8 cellular contexts compared by ENCODE assay signal in the genomic region with DNA sequence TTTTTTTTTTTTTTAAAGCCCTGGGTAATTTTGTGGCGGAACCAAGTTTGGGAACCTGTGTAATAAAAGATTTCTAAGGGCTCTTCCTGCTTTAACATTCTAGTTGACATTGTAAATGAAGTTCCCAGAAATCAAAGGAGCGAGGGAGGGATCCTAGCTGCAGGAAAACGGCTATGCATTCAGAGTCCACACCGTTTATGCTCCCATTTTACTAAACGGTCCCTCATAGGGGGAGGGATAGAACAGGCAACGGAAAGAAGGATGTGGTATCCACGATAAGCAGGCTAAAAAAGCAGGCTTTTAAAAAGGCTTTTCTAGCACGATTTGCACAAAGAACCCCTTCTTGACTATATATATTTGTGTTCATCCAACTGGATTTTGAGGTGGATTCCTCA. TPM values are rescaled to one million over a fixed set of nuclear protein-coding genes. Genes with fewer than 3 reads are reported as not detected.
DNase-seq lines count a peak whose midpoint lies in the region; ATAC-seq, FAIRE-seq and TF ChIP-seq lines count a peak whose summit lies in the region.

No MANE protein-coding gene starts in this region.

- H3K9ac ChIP-seq in SK-N-SH = peak overlapping the region; percentile 74

- H3K4me1 ChIP-seq in A549 (peaks cover 13% of the 10 kb centered on the region; the same call in 2 of the 3 replicates), SK-N-SH (ENCODE audit: control insufficient read depth in 1 of 2, insufficient read depth in 2 of 2, low read depth in 1 of 2, low read length in 1 of 2) (peaks cover 2 to 4% of the 10 kb centered on the region in 2 experiments; a peak in 2 of 4 replicates)

- H3F3A ChIP-seq in SK-N-SH (replicated peaks; ENCODE audit: insufficient read depth) = no peaks in the 10 kb centered on the region

- no peak for TF ChIP-seq POLR2A in A549 (IDR thresholded peaks at IDR 0.05; ENCODE audit: low read length)

- peak; percentile 69 to 72; a peak in 4 of 6 replicates for ATAC-seq in A549
- peak; percentile 15 for ATAC-seq in GM19467 (IDR thresholded peaks at IDR 0.05; ENCODE audit: unreplicated experiment)

- H3K27me3 ChIP-seq in SK-N-SH (ENCODE audit: insufficient read depth) = no peaks in the 10 kb centered on the region

- peaks cover 21% of the 10 kb centered on the region for H3K4me1 Mint-ChIP-seq in osteocyte (ENCODE audit: unreplicated experiment)

- POLR2A ChIA-PET in A549 (lab: Yijun Ruan, JAX) (no interaction called here), SK-N-SH (lab: Yijun Ruan, JAX) (interaction anchor here (0.6 kb wide), 1 partner anchor 127 kb away, joined by 3 read pairs; no protein-coding TSS in a partner anchor)

- no peak for FAIRE-seq in A549 (lab: Jason Lieb, UNC)

- no peaks in the 10 kb centered on the region for H3K9me3 ChIP-seq in A549
- no peaks in the 10 kb centered on the region for H3K9me3 ChIP-seq in SK-N-SH

- H3K27me3 Mint-ChIP-seq in osteocyte (ENCODE audit: unreplicated experiment) = peaks cover 12% of the 10 kb centered on the region

- 7% methylated on average over 8 of the region's 8 CpGs for WGBS in A549 (ENCODE audit: missing lambda C conversion rate)
- 3% methylated on average over 8 of the region's 8 CpGs for WGBS in SK-N-SH (ENCODE audit: low lambda C conversion rate)

- H3K9me2 ChIP-seq in SK-N-SH = no peaks in the 10 kb centered on the region

- H3K9me3 Mint-ChIP-seq in osteocyte (ENCODE audit: unreplicated experiment) = no peaks in the 10 kb centered on the region

- H2AFZ ChIP-seq in SK-N-SH (ENCODE audit: low read depth) = peak overlapping the region; percentile 98

- TF ChIP-seq EP300 in A549 (IDR thresholded peaks at IDR 0.05) (no peak), SK-N-SH (IDR thresholded peaks at IDR 0.05; ENCODE audit: borderline replicate concordance in 1 of 2, low read depth in 1 of 2, low read length in 1 of 2) (no peak)

- peaks cover 0 to 17% of the 10 kb centered on the region in 2 experiments for H3K36me3 ChIP-seq in SK-N-SH (replicated peaks in 1 of 2; ENCODE audit: control insufficient read depth in 1 of 2, insufficient read depth in 2 of 2, low read length in 1 of 2)

- TF ChIP-seq CTCF in A549 (IDR thresholded peaks at IDR 0.05) (no peak), SK-N-SH (IDR thresholded peaks at IDR 0.05) (no peak), fibroblast of pulmonary artery (IDR thresholded peaks at IDR 0.05; ENCODE audit: low read length, missing control alignments) (no peak), osteocyte (IDR thresholded peaks at IDR 0.05) (no peak)

- no peaks in the 10 kb centered on the region for H4K20me1 ChIP-seq in SK-N-SH (ENCODE audit: insufficient read depth)

- peaks cover 10% of the 10 kb centered on the region for H3K36me3 Mint-ChIP-seq in osteocyte (ENCODE audit: unreplicated experiment)

- peak overlapping the region; percentile 78 for H3K4me2 ChIP-seq in A549
- H3K4me2 ChIP-seq in SK-N-SH = peak overlapping the region; percentile 72

- H3K27ac Mint-ChIP-seq in osteocyte (ENCODE audit: unreplicated experiment) = peak overlapping the region; percentile 97

- peak in 1 of 2 experiments; percentile 3 for DNase-seq in A549 (ENCODE audit: low read depth in 1 of 2, low spot score in 1 of 2)
- DNase-seq in SK-N-SH = peak; percentile 38
- DNase-seq in fibroblast of pulmonary artery (ENCODE audit: low read depth) = peak; percentile 18
- DNase-seq in osteocyte (ENCODE audit: extremely low spot score, unreplicated experiment) = no peak
- no peak for DNase-seq in kidney glomerular epithelial cell (lab: John Stamatoyannopoulos, UW)
- no peak for DNase-seq in 8988T
- DNase-seq in NCI-H1092 treated with DMSO at 0.1 percent for 48 hours (lab: John Stamatoyannopoulos, UW) = no peak

- H3K27ac ChIP-seq in A549 = peak overlapping the region; percentile 69 to 89
- H3K27ac ChIP-seq in SK-N-SH (ENCODE audit: low read depth in 2 of 2, low read length in 1 of 2) = peak overlapping the region; percentile 42 to 77; a peak in 3 of 4 replicates

- peak overlapping the region; percentile 66 for H3K4me3 ChIP-seq in A549
- H3K4me3 ChIP-seq in SK-N-SH (ENCODE audit: low read depth in 2 of 2, low read length in 1 of 2) = peak overlapping the region; percentile 91 to 96
- H3K4me3 ChIP-seq in fibroblast of pulmonary artery (replicated peaks; ENCODE audit: low read depth, low read length) = peak overlapping the region; percentile 74

- CTCF ChIA-PET in A549 (lab: Yijun Ruan, JAX) (interaction anchor here (1.4 kb wide), 1 partner anchor 23 kb away, joined by 3 read pairs; no protein-coding TSS in a partner anchor), SK-N-SH (lab: Yijun Ruan, JAX) (interaction anchor here (1.2 kb wide), 1 partner anchor 540 kb away, joined by 3 read pairs; no protein-coding TSS in a partner anchor)

- H3K79me2 ChIP-seq in SK-N-SH (ENCODE audit: insufficient read depth) = peaks cover 47% of the 10 kb centered on the region

- TF ChIP-seq RAD21 in A549 (conservative IDR thresholded peaks at IDR 0.05 in 1 of 2, IDR thresholded peaks at IDR 0.05 in 1 of 2) (no peak), SK-N-SH (IDR thresholded peaks at IDR 0.05; ENCODE audit: low read length) (no peak)

- H3K4me3 Mint-ChIP-seq in osteocyte (ENCODE audit: unreplicated experiment) = peak overlapping the region; percentile 100

TF ChIP-seq in A549, 52 proteins besides CTCF, POLR2A, EP300 and RAD21 (continues in another document):
- TF ChIP-seq, protein P1, sequence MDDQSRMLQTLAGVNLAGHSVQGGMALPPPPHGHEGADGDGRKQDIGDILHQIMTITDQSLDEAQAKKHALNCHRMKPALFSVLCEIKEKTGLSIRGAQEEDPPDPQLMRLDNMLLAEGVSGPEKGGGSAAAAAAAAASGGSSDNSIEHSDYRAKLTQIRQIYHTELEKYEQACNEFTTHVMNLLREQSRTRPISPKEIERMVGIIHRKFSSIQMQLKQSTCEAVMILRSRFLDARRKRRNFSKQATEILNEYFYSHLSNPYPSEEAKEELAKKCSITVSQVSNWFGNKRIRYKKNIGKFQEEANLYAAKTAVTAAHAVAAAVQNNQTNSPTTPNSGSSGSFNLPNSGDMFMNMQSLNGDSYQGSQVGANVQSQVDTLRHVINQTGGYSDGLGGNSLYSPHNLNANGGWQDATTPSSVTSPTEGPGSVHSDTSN (IDR thresholded peaks at IDR 0.05) = no peak
- no peak for TF ChIP-seq CBX8 (IDR thresholded peaks at IDR 0.05)
- TF ChIP-seq CBX2 (IDR thresholded peaks at IDR 0.05; ENCODE audit: borderline replicate concordance, low read depth) = no peak
- TF ChIP-seq PHF8 (IDR thresholded peaks at IDR 0.05; ENCODE audit: borderline replicate concordance, low read depth) = no peak
- TF ChIP-seq CEBPB (IDR thresholded peaks at IDR 0.05) = no peak

TF ChIP-seq in SK-N-SH, 30 proteins besides CTCF, POLR2A, EP300 and RAD21 (continues in another document):
- TF ChIP-seq SIN3A (IDR thresholded peaks at IDR 0.05; ENCODE audit: borderline replicate concordance, low read depth, low read length) (no peak), TCF12 (IDR thresholded peaks at IDR 0.05) (no peak), FOSL2 (IDR thresholded peaks at IDR 0.05; ENCODE audit: borderline replicate concordance, low read depth) (no peak), NFIC (IDR thresholded peaks at IDR 0.05; ENCODE audit: borderline replicate concordance) (no peak), FOXM1 (IDR thresholded peaks at IDR 0.05; ENCODE audit: low read depth) (no peak), SMC3 (IDR thresholded peaks at IDR 0.05; ENCODE audit: low read depth, low read length) (no peak), POLR2AphosphoS5 (IDR thresholded peaks at IDR 0.05; ENCODE audit: low read depth, low read length) (no peak), JUND (IDR thresholded peaks at IDR 0.05) (no peak), RXRA (IDR thresholded peaks at IDR 0.05; ENCODE audit: borderline replicate concordance, low read depth) (no peak)
- TF ChIP-seq, protein P2, sequence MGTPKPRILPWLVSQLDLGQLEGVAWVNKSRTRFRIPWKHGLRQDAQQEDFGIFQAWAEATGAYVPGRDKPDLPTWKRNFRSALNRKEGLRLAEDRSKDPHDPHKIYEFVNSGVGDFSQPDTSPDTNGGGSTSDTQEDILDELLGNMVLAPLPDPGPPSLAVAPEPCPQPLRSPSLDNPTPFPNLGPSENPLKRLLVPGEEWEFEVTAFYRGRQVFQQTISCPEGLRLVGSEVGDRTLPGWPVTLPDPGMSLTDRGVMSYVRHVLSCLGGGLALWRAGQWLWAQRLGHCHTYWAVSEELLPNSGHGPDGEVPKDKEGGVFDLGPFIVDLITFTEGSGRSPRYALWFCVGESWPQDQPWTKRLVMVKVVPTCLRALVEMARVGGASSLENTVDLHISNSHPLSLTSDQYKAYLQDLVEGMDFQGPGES (IDR thresholded peaks at IDR 0.05; ENCODE audit: low read depth, low read length) = no peak

RNA-seq across cellular contexts. Expression of a gene that starts 0.6 kb away (rescaled TPM):
- polyA plus RNA-seq in A549 (2011; rRNA removed) = 30.0 and 31.9 TPM in 2 replicates
- 6.5 and 8.0 TPM in 2 replicates for polyA plus RNA-seq in A549 (2012; cell fraction: cytosol; rRNA removed)
- 2.5 and 3.3 TPM in 2 replicates for polyA plus RNA-seq in A549 (2012; cell fraction: nucleus; rRNA removed)
- 13.0 to 14.8 TPM (median 14.0 TPM) in 3 replicates for polyA plus RNA-seq in A549 (2017; fragmentation: RNase III; extraction: RNeasy Plus Mini Kit Qiagen cat#74134 plus additional on column Dnase treatment)
- polyA minus RNA-seq in A549 (2011; rRNA and poly(A)+ RNA removed) = 9.6 and 12.5 TPM in 2 replicates
- polyA plus RNA-seq in SK-N-SH (2012; rRNA removed) = 12.4 and 20.5 TPM in 2 replicates
- 17.1 and 19.3 TPM in 2 replicates for polyA plus RNA-seq in SK-N-SH (2012; cell fraction: cytosol; rRNA removed)
- polyA plus RNA-seq in SK-N-SH (2012; cell fraction: nucleus; rRNA removed) = 9.1 and 20.5 TPM in 2 replicates
- 29.5 and 30.8 TPM in 2 replicates for total RNA-seq in osteocyte

RNA-seq across cellular contexts. Expression of a gene that starts 35.7 kb away (rescaled TPM):
- polyA plus RNA-seq in A549 (2011; rRNA removed) (0.12 and 0.20 TPM in 2 replicates), A549 (2017; fragmentation: RNase III; extraction: RNeasy Plus Mini Kit Qiagen cat#74134 plus additional on column Dnase treatment) (0.04 to 0.05 TPM (median 0.04 TPM) in 3 replicates), SK-N-SH (2012; rRNA removed) (1.6 and 3.1 TPM in 2 replicates)
- 0.01 and 0.03 TPM in 2 replicates for polyA plus RNA-seq in A549 (2012; cell fraction: cytosol; rRNA removed)
- polyA plus RNA-seq in A549 (2012; cell fraction: nucleus; rRNA removed) = 0.02 and 0.04 TPM in 2 replicates
- polyA minus RNA-seq in A549 (2011; rRNA and poly(A)+ RNA removed) = not detected in 2 replicates
- polyA plus RNA-seq in SK-N-SH (2012; cell fraction: cytosol; rRNA removed) = 3.0 TPM in 2 replicates
- 0.60 and 1.7 TPM in 2 replicates for polyA plus RNA-seq in SK-N-SH (2012; cell fraction: nucleus; rRNA removed)
- 0.34 TPM in 1 of 2 replicates, not detected in the other for total RNA-seq in osteocyte

RNA-seq across cellular contexts. Expression of a gene that starts 56.8 kb away (rescaled TPM):
- polyA plus RNA-seq in A549 (2011; rRNA removed) (41.8 and 59.1 TPM in 2 replicates), A549 (2017; fragmentation: RNase III; extraction: RNeasy Plus Mini Kit Qiagen cat#74134 plus additional on column Dnase treatment) (70.7 to 75.4 TPM (median 71.6 TPM) in 3 replicates), SK-N-SH (2012; rRNA removed) (24.4 and 27.7 TPM in 2 replicates)
- 19.6 and 22.7 TPM in 2 replicates for polyA plus RNA-seq in A549 (2012; cell fraction: cytosol; rRNA removed)
- polyA plus RNA-seq in A549 (2012; cell fraction: nucleus; rRNA removed) = 3.7 and 8.9 TPM in 2 replicates
- polyA minus RNA-seq in A549 (2011; rRNA and poly(A)+ RNA removed) = 8.9 and 9.6 TPM in 2 replicates
- polyA plus RNA-seq in SK-N-SH (2012; cell fraction: cytosol; rRNA removed) = 42.3 and 65.7 TPM in 2 replicates
- 5.5 and 6.5 TPM in 2 replicates for polyA plus RNA-seq in SK-N-SH (2012; cell fraction: nucleus; rRNA removed)
- 25.1 and 32.5 TPM in 2 replicates for total RNA-seq in osteocyte

Comparison
In these comparisons a context has a peak if more than half of its experiments do, and no peak if none do; other contexts are left out.
1. DNase-seq: peak in SK-N-SH (single experiment) and fibroblast of pulmonary artery (single experiment); none in osteocyte (single experiment), kidney glomerular epithelial cell (single experiment), 8988T (single experiment) and NCI-H1092 treated with DMSO at 0.1 percent for 48 hours (single experiment).
2. Peak in every context shown above with its lines, with median percentiles within 50 percentile points of each other: H3K4me3 ChIP-seq.